ENCODE assay signal across 26 cellular contexts in the genomic region with DNA sequence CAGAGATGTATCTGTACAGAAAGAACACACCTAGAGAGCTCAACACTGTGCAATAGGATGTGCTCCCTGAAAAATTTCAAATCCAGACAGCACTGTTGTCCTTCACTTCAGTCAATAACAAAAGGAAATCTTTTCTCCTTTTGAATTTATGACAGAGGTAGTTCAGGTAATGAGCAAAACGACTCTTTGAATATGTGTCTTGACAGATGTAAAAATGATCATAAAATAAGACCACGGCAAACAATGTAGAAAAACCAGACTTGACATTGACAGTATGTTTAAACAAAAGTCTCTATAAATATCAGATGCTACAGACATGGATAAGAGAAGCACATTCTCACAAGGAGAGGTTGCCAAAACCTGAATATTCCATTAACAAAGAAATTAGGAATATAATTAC.
"Had no signal": no experiment of that assay in that cellular context is flagged by ENCODE, and none has a peak within 500 bp of the region (broad histone marks: within the 10 kb centered on the region; RNA-seq: fewer than 3 reads in every experiment).

No MANE protein-coding gene starts in this region.

- H3K4me3 ChIP-seq: MG63 had no signal

- ATAC-seq: HepG2, Panc1, PC-3, T-cell had no signal

- H3K27ac Mint-ChIP-seq: T-cell had no signal

- H3K27me3 Mint-ChIP-seq: T-cell had no signal

- H3K27me3 ChIP-seq: MG63 had no signal

- H3K9me3 ChIP-seq: MG63, SK-N-SH had no signal

- H3K4me1 Mint-ChIP-seq: T-cell had no signal

- H3K4me2 ChIP-seq: SK-N-SH had no signal

- H3K4me3 Mint-ChIP-seq: T-cell had no signal

- H3K27ac ChIP-seq: RWPE1 had no signal

- FAIRE-seq: HepG2 had no signal

- H3K9ac ChIP-seq: SK-N-SH had no signal

- H3K36me3 ChIP-seq: MG63 had no signal

- DNase-seq: IMR-90, Karpas-422, KG1, MG63, NCI-H1092, NCI-H1105 treated with DMSO at 0.1 percent for 48 hours, NCI-H1417 treated with DMSO at 0.1 percent for 48 hours, NCI-H146, NCI-H1694 treated with DMSO at 0.1 percent for 48 hours, NCI-H1930, NCI-H2081, NCI-H2107, NCI-H2171 treated with DMSO at 0.1 percent for 48 hours, NCI-H345, NCI-H446 treated with DMSO at 0.1 percent for 48 hours, NCI-H510A treated with DMSO at 0.1 percent for 48 hours, NCI-H526, NCI-H748 treated with DMSO at 0.1 percent for 48 hours, PC-3, SHP77, SK-N-SH, SW 1271, T-cell had no signal

- H3K36me3 Mint-ChIP-seq: T-cell had no signal
